8 cellular contexts compared by ENCODE assay signal in genomic region chr4:78776031-78776728, GRCh38. TPM values are rescaled to one million over a fixed set of nuclear protein-coding genes. Genes with fewer than 3 reads are reported as not detected.
A peak's percentile ranks its signal among the peaks of the same experiment; 100 is the strongest.
DNase-seq lines count a peak whose midpoint lies in the region; ATAC-seq and TF ChIP-seq lines count a peak whose summit lies in the region.

TSS of gene BMP2K (plus strand) at chr4:78776350. CDS start at chr4:78776544, 194 bp downstream.

- peaks cover 18% of the 10 kb centered on the region for H3K4me1 Mint-ChIP-seq in endothelial cell (ENCODE audit: unreplicated experiment)

- H3K27me3 Mint-ChIP-seq in endothelial cell (ENCODE audit: unreplicated experiment) = peaks cover 16% of the 10 kb centered on the region

- H4K20me1 ChIP-seq in BLaER1 treated with 17β-estradiol and CSF1 and Interleukin-3, amounts not matched to agents 10 nM and 100 nM = peaks cover 20 to 45% (median 39%) of the 10 kb centered on the region in 11 experiments; a peak in 20 of 22 replicates

- peak within 1 kb of the TSS; percentile 85 to 99 (median 96) for H3K9ac ChIP-seq in BLaER1 treated with 17β-estradiol and CSF1 and Interleukin-3, amounts not matched to agents 10 nM and 100 nM

- peaks cover 29 to 48% (median 42%) of the 10 kb centered on the region in 10 experiments for H3K4me1 ChIP-seq in BLaER1 treated with 17β-estradiol and CSF1 and Interleukin-3, amounts not matched to agents 10 nM and 100 nM

- peak within 1 kb of the TSS; percentile 94 for H3K4me3 Mint-ChIP-seq in endothelial cell (ENCODE audit: unreplicated experiment)

- peaks cover 12% of the 10 kb centered on the region for H3K36me3 Mint-ChIP-seq in endothelial cell (ENCODE audit: low read depth, unreplicated experiment)

- H3K27ac ChIP-seq in BLaER1 treated with 17β-estradiol and CSF1 and Interleukin-3, amounts not matched to agents 10 nM and 100 nM = peak within 1 kb of the TSS; percentile 94 to 100 (median 98)

- H3K9me3 Mint-ChIP-seq in endothelial cell (ENCODE audit: unreplicated experiment) = no peaks in the 10 kb centered on the region

- H3K4me3 ChIP-seq in BLaER1 treated with 17β-estradiol and CSF1 and Interleukin-3, amounts not matched to agents 10 nM and 100 nM = peak within 1 kb of the TSS; percentile 81 to 97 (median 87)

- ATAC-seq in GM18909 (IDR thresholded peaks at IDR 0.05; ENCODE audit: poor library complexity, unreplicated experiment) (peak; percentile 74), HG03139 (IDR thresholded peaks at IDR 0.05; ENCODE audit: unreplicated experiment) (peak; percentile 55)

- peak; percentile 70 to 87 for DNase-seq in NOMO-1 (lab: John Stamatoyannopoulos, UW; ENCODE audit: unreplicated experiment in 2 of 2)
- DNase-seq in activated CD8-positive, alpha-beta memory T cell treated with anti-CD3 and anti-CD28 coated beads, Interleukin-2, amount 50 U/mL, for 4 hours = peak; percentile 76
- peak; percentile 89 for DNase-seq in endothelial cell (ENCODE audit: low spot score)
- DNase-seq in middle frontal gyrus (ENCODE audit: extremely low spot score, low spot score) = peak; percentile 11
- peak; percentile 68 to 72 for DNase-seq in stimulated activated CD8-positive, alpha-beta memory T cell treated with anti-CD3 and anti-CD28 coated beads, Interleukin-2, amount 100 ng/mL, for 48 hours (ENCODE audit: low read depth in 2 of 2)

- H3K4me2 ChIP-seq in BLaER1 treated with 17β-estradiol and CSF1 and Interleukin-3, amounts not matched to agents 10 nM and 100 nM = peak within 1 kb of the TSS; percentile 85 to 99 (median 92)

- H3K27me3 ChIP-seq in BLaER1 treated with 17β-estradiol and CSF1 and Interleukin-3, amounts not matched to agents 10 nM and 100 nM = no peaks in the 10 kb centered on the region

- TF ChIP-seq CTCF in endothelial cell (IDR thresholded peaks at IDR 0.05; ENCODE audit: unreplicated experiment) = no peak

- H3K27ac Mint-ChIP-seq in endothelial cell (ENCODE audit: unreplicated experiment) = peak within 1 kb of the TSS; percentile 97

- H3K9me3 ChIP-seq in BLaER1 treated with 17β-estradiol and CSF1 and Interleukin-3, amounts not matched to agents 10 nM and 100 nM (replicated peaks in 1 of 11) = no peaks in the 10 kb centered on the region

- H3K36me3 ChIP-seq in BLaER1 treated with 17β-estradiol and CSF1 and Interleukin-3, amounts not matched to agents 10 nM and 100 nM = peaks cover 0 to 33% (median 20%) of the 10 kb centered on the region in 11 experiments; a peak in 13 of 22 replicates

RNA-seq across cellular contexts. Expression of gene BMP2K, which starts in this region (rescaled TPM):
- 270 TPM for total RNA-seq in endothelial cell (ENCODE audit: unreplicated experiment)

Comparison
In these comparisons a context has a peak if more than half of its experiments do, and no peak if none do; other contexts are left out.
1. Peak in every context shown above with its lines: DNase-seq, ATAC-seq, H3K4me3 ChIP-seq and H3K27ac ChIP-seq.
2. DNase-seq: peak in every context shown above with its lines; median percentile 89 in endothelial cell; 78 in NOMO-1; 76 in activated CD8-positive, alpha-beta memory T cell treated with anti-CD3 and anti-CD28 coated beads, Interleukin-2, amount 50 U/mL, for 4 hours; 70 in stimulated activated CD8-positive, alpha-beta memory T cell treated with anti-CD3 and anti-CD28 coated beads, Interleukin-2, amount 100 ng/mL, for 48 hours; 11 in middle frontal gyrus.